In the genomic region with DNA sequence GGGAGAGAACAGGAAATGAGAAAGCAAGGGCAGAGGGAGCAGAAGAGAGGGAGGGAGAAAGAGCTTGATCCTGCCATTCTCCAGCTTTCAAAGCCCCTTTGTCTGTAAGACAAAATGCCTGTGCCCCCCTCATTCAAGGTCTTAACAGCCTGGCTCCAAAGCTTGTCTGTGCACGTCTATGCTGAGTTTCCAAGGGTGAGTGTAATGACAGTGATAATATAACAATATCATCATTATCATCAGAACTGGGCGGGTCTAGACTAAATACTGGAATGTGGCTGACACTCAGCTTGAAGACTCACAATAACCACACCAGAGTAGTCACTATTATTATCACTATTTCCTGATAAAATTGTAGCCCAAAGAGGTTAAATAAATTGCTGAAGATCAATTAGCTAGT, we compare ENCODE assay signal across 19 cellular contexts.
"Had no signal": no experiment of that assay in that cellular context is flagged by ENCODE, and none has a peak within 500 bp of the region (broad histone marks: within the 10 kb centered on the region; RNA-seq: fewer than 3 reads in every experiment).

No MANE protein-coding gene starts in this region.

- H3K27me3 Mint-ChIP-seq: stimulated activated memory B cell treated with anti-CD40 and anti-IgM and Interleukin-4, amounts not matched to agents 10 μg/mL and 1 μg/mL and 100 μg/mL, for 72 hours had no signal

- H3K27me3 ChIP-seq: ascending aorta, left lung, sigmoid colon, spleen, upper lobe of right lung had no signal

- H3K27ac ChIP-seq: ascending aorta, left lung, sigmoid colon, spleen, thoracic aorta, upper lobe of right lung, WERI-Rb-1 had no signal

- H3K4me1 Mint-ChIP-seq: activated naive CD4-positive, alpha-beta T cell treated with anti-CD3 and anti-CD28 coated beads, Interleukin-2, amount 50 U/mL, for 24 hours; naive thymus-derived CD4-positive, alpha-beta T cell; stimulated activated memory B cell treated with anti-CD40 and anti-IgM and Interleukin-4, amounts not matched to agents 10 μg/mL and 1 μg/mL and 100 μg/mL, for 72 hours; T-helper 17 cell had no signal

- H3K4me3 Mint-ChIP-seq: activated naive CD4-positive, alpha-beta T cell treated with anti-CD3 and anti-CD28 coated beads, Interleukin-2, amount 50 U/mL, for 24 hours; activated T-cell treated with anti-CD3 and anti-CD28 coated beads, Interleukin-2, amount 50 U/mL, for 72 hours; naive thymus-derived CD4-positive, alpha-beta T cell; stimulated activated memory B cell treated with anti-CD40 and anti-IgM and Interleukin-4, amounts not matched to agents 10 μg/mL and 1 μg/mL and 100 μg/mL, for 72 hours; T-helper 17 cell had no signal

- H3K4me3 ChIP-seq: ascending aorta, left lung, sigmoid colon, spleen, thoracic aorta, upper lobe of right lung had no signal

- H3K4me1 ChIP-seq: ascending aorta, left lung, sigmoid colon, spleen, upper lobe of right lung had no signal

- H3K36me3 Mint-ChIP-seq: activated naive CD4-positive, alpha-beta T cell treated with anti-CD3 and anti-CD28 coated beads, Interleukin-2, amount 50 U/mL, for 24 hours; naive thymus-derived CD4-positive, alpha-beta T cell; stimulated activated memory B cell treated with anti-CD40 and anti-IgM and Interleukin-4, amounts not matched to agents 10 μg/mL and 1 μg/mL and 100 μg/mL, for 72 hours had no signal

- H3K27ac Mint-ChIP-seq: activated naive CD4-positive, alpha-beta T cell treated with anti-CD3 and anti-CD28 coated beads, Interleukin-2, amount 50 U/mL, for 24 hours; activated T-cell treated with anti-CD3 and anti-CD28 coated beads, Interleukin-2, amount 50 U/mL, for 72 hours; naive thymus-derived CD4-positive, alpha-beta T cell; stimulated activated memory B cell treated with anti-CD40 and anti-IgM and Interleukin-4, amounts not matched to agents 10 μg/mL and 1 μg/mL and 100 μg/mL, for 72 hours; T-helper 17 cell had no signal

- FAIRE-seq: frontal cortex, kidney had no signal

- H3K9me3 Mint-ChIP-seq: activated T-cell treated with anti-CD3 and anti-CD28 coated beads, Interleukin-2, amount 50 U/mL, for 72 hours had no signal

- ATAC-seq: activated T-cell treated with anti-CD3 and anti-CD28 coated beads, Interleukin-2, amount 50 U/mL, for 72 hours; left lung; naive thymus-derived CD4-positive, alpha-beta T cell; stimulated activated memory B cell treated with anti-CD40 and anti-IgM and Interleukin-4, amounts not matched to agents 10 μg/mL and 1 μg/mL and 100 μg/mL, for 72 hours; T-helper 17 cell; upper lobe of right lung had no signal

- DNase-seq: activated CD4-positive, alpha-beta T cell treated with anti-CD3 and anti-CD28 coated beads for 1 hour; activated effector memory CD4-positive, alpha-beta T cell treated with anti-CD3 and anti-CD28 coated beads, Interleukin-2, amount 50 U/mL, for 16 hours; activated T-cell treated with anti-CD3 and anti-CD28 coated beads, Interleukin-2, amount 50 U/mL, for 72 hours; cerebellar nuclear complex; hypothalamus; kidney; left lung; naive thymus-derived CD4-positive, alpha-beta T cell; sigmoid colon; spleen; stimulated activated CD4-positive, alpha-beta T cell treated with anti-CD3 and anti-CD28 coated beads, Interleukin-4, amount 100 ng/mL, for 4 hours; T-helper 17 cell; upper lobe of right lung; WERI-Rb-1 had no signal

- H3K36me3 ChIP-seq: ascending aorta, left lung, sigmoid colon, spleen, thoracic aorta, upper lobe of right lung, WERI-Rb-1 had no signal

- H3K9me3 ChIP-seq: ascending aorta, sigmoid colon, thoracic aorta, upper lobe of right lung had no signal
